In the genomic region with DNA sequence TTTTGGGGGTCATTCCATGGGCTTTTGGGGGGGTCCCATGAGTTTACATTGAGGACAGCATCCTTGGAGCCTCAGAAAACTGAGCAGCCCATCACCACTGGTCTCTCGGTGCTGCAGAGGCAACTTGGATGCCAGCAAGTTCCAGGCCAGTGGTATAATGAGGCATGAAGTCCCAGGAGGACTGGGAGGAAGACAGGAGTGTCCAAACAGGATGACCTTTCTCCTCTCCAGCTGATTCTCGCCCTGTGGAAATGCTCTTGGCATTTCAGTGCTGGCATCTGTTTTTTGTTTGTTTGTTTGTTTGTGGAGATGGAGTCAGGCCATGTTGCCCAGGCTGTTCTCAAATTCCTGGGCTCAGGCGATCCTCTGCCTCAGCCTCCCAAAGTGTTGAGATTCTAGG, we compare ENCODE assay signal across 14 cellular contexts.
DNase-seq lines count a peak whose midpoint lies in the region; ATAC-seq and TF ChIP-seq lines count a peak whose summit lies in the region.
"Had no signal": no experiment of that assay in that cellular context is flagged by ENCODE, and none has a peak within 500 bp of the region (broad histone marks: within the 10 kb centered on the region; RNA-seq: fewer than 3 reads in every experiment).

No MANE protein-coding gene starts in this region.

- intact Hi-C loops in natural killer cell (cut with micrococcal nuclease): no loop called here

- H3K4me3 ChIP-seq in GM23248: no peak overlapping the region
- H3K4me3 ChIP-seq: GM12878 had no signal

- peaks cover 15% of the 10 kb centered on the region for H3K9me3 Mint-ChIP-seq in activated CD8-positive, alpha-beta T cell treated with anti-CD3 and anti-CD28 coated beads, Interleukin-2, amount 10 ng/mL, durations not matched to agents 7 days and 5 days (ENCODE audit: insufficient read depth)
- H3K9me3 Mint-ChIP-seq in natural killer cell: peaks cover 0 to 2% of the 10 kb centered on the region in 2 donors

- no peaks in the 10 kb centered on the region for H3K36me3 Mint-ChIP-seq in activated CD8-positive, alpha-beta T cell treated with anti-CD3 and anti-CD28 coated beads, Interleukin-2, amount 10 ng/mL, durations not matched to agents 7 days and 5 days (ENCODE audit: low read depth)
- H3K36me3 Mint-ChIP-seq in natural killer cell: no peaks in the 10 kb centered on the region

- no peak for TF ChIP-seq CTCF in natural killer cell (IDR thresholded peaks at IDR 0.05)

- no peaks in the 10 kb centered on the region for H4K20me1 ChIP-seq in GM23248 (ENCODE audit: insufficient read depth)

- no peak overlapping the region for H2AFZ ChIP-seq in GM23248

- CTCF ChIA-PET in activated CD8-positive, alpha-beta T cell treated with anti-CD3 and anti-CD28 coated beads, Interleukin-2, amount 10 ng/mL, durations not matched to agents 7 days and 5 days (lab: Charles Lee): no interaction called here

- POLR2A ChIA-PET in activated CD8-positive, alpha-beta T cell treated with anti-CD3 and anti-CD28 coated beads, Interleukin-2, amount 10 ng/mL, durations not matched to agents 7 days and 5 days (lab: Charles Lee): no interaction called here

- H3K4me1 ChIP-seq in GM23248 (ENCODE audit: insufficient read depth): 0 out of 2 replicates have a peak, but pooled peaks cover 7% of the 10 kb centered on the region

- no peaks in the 10 kb centered on the region for H3K27me3 ChIP-seq in GM23248 (replicated peaks; ENCODE audit: insufficient read depth)

- no peaks in the 10 kb centered on the region for H3K9me2 ChIP-seq in GM23248 (ENCODE audit: insufficient read depth)

- DNase-seq in AG20443 (ENCODE audit: low spot score) (peak; percentile 46), GM23248 (peak; percentile 23), natural killer cell (no peak), activated T-cell treated with anti-CD3 and anti-CD28 coated beads for 4 hours (no peak), activated gamma-delta T cell (lab: John Stamatoyannopoulos, UW) (no peak), C1 segment of cervical spinal cord (lab: John Stamatoyannopoulos, UW) (no peak)
- no peak for DNase-seq in activated CD8-positive, alpha-beta T cell treated with anti-CD3 and anti-CD28 coated beads, Interleukin-2, amount 10 ng/mL, durations not matched to agents 7 days and 5 days
- DNase-seq: CD8-positive, alpha-beta memory T cell; NCI-H187 treated with DMSO at 0.1 percent for 48 hours; SHP77 had no signal

- no peak for ATAC-seq in activated CD8-positive, alpha-beta T cell treated with anti-CD3 and anti-CD28 coated beads, Interleukin-2, amount 10 ng/mL, durations not matched to agents 7 days and 5 days
- no peak for ATAC-seq in natural killer cell
- ATAC-seq: GM12878, HCT116, SK-N-SH treated with all-trans-retinoic acid at 6 μM for 48 hours had no signal

- no peaks in the 10 kb centered on the region for H3K27me3 Mint-ChIP-seq in activated CD8-positive, alpha-beta T cell treated with anti-CD3 and anti-CD28 coated beads, Interleukin-2, amount 10 ng/mL, durations not matched to agents 7 days and 5 days (ENCODE audit: low read depth)
- no peaks in the 10 kb centered on the region for H3K27me3 Mint-ChIP-seq in natural killer cell (ENCODE audit: low read depth in 2 of 2)
- H3K27me3 Mint-ChIP-seq: B cell; CD8-positive, alpha-beta memory T cell had no signal

- H3K9me3 ChIP-seq in GM23248 (ENCODE audit: low read depth): no peaks in the 10 kb centered on the region

- no peak overlapping the region for H3K27ac ChIP-seq in GM23248

- H3K27ac Mint-ChIP-seq in activated CD8-positive, alpha-beta T cell treated with anti-CD3 and anti-CD28 coated beads, Interleukin-2, amount 10 ng/mL, durations not matched to agents 7 days and 5 days: peak overlapping the region; percentile 40
- peak overlapping the region; percentile 78 to 92 for H3K27ac Mint-ChIP-seq in natural killer cell

- no peak overlapping the region for H3K4me3 Mint-ChIP-seq in activated CD8-positive, alpha-beta T cell treated with anti-CD3 and anti-CD28 coated beads, Interleukin-2, amount 10 ng/mL, durations not matched to agents 7 days and 5 days
- H3K4me3 Mint-ChIP-seq in natural killer cell: no peak overlapping the region
- H3K4me3 Mint-ChIP-seq: B cell; CD8-positive, alpha-beta memory T cell had no signal

- in situ Hi-C loops in GM23248 (cut with MboI): no loop called here

- H3K4me1 Mint-ChIP-seq in activated CD8-positive, alpha-beta T cell treated with anti-CD3 and anti-CD28 coated beads, Interleukin-2, amount 10 ng/mL, durations not matched to agents 7 days and 5 days (ENCODE audit: low read depth): peaks cover 3% of the 10 kb centered on the region
- H3K4me1 Mint-ChIP-seq in natural killer cell: peaks cover 31% of the 10 kb centered on the region in 2 donors

- H3K4me2 ChIP-seq in GM23248 (ENCODE audit: unreplicated experiment): no peak overlapping the region

- WGBS in GM23248 (ENCODE audit: low coverage in 1 of 2, low lambda C conversion rate in 2 of 2, missing lambda C conversion rate in 2 of 2), 2 experiments: 31 to 55% methylated on average over 3 of the region's 3 CpGs

- no peaks in the 10 kb centered on the region for H3K79me2 ChIP-seq in GM23248 (ENCODE audit: insufficient read depth)

- no peak overlapping the region for H3K9ac ChIP-seq in GM23248

- H3K36me3 ChIP-seq in GM23248 (ENCODE audit: low read depth): no peaks in the 10 kb centered on the region

- 0 out of 2 replicates have a peak, but pooled peaks cover 4% of the 10 kb centered on the region for H3F3A ChIP-seq in GM23248 (ENCODE audit: insufficient read depth)

Comparison
In these comparisons a context has a peak if more than half of its experiments do, and no peak if none do; other contexts are left out.
1. DNase-seq: peak in AG20443 (single experiment) and GM23248 (single experiment); none in activated CD8-positive, alpha-beta T cell treated with anti-CD3 and anti-CD28 coated beads, Interleukin-2, amount 10 ng/mL, durations not matched to agents 7 days and 5 days (single experiment), natural killer cell (single experiment), activated T-cell treated with anti-CD3 and anti-CD28 coated beads for 4 hours (single experiment), activated gamma-delta T cell (single experiment) and C1 segment of cervical spinal cord (0 of 14).